In the genomic region with DNA sequence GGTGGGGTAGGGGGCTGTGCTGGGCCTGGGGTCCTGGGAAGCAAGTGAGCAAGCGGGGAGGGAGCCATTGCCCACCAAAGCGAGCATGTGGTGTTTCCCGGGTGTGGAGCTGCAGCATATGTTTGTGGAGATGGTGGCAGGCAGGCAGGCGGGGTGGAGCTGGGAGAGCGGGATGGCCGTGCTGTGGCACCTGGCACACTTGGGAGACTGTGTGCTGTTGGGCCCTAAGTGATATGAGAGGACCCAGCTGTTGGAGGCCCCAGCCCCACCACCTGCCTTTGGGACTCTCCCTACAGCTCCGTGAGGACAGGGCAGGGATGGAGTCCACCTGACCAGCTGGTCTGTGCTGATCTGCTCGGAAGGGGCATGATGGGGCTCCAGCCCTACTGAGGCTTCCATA, we compare ENCODE assay signal across 29 cellular contexts. TPM values are rescaled to one million over a fixed set of nuclear protein-coding genes. Genes with fewer than 3 reads are reported as not detected.
DNase-seq lines count a peak whose midpoint lies in the region; ATAC-seq and TF ChIP-seq lines count a peak whose summit lies in the region.
"Had no signal": no experiment of that assay in that cellular context is flagged by ENCODE, and none has a peak within 500 bp of the region (broad histone marks: within the 10 kb centered on the region; RNA-seq: fewer than 3 reads in every experiment).

No MANE protein-coding gene starts in this region.

- no peak for TF ChIP-seq EP300 in neural cell (conservative IDR thresholded peaks at IDR 0.05; ENCODE audit: poor library complexity, severe bottlenecking)

- peak overlapping the region; percentile 98 for H3K9ac ChIP-seq in neural cell (ENCODE audit: low read length)
- H3K9ac ChIP-seq: GM23248 had no signal

- peak overlapping the region; percentile 79 for H3K27ac ChIP-seq in cardiac muscle cell
- H3K27ac ChIP-seq in left ventricle myocardium inferior (replicated peaks): no peak overlapping the region
- H3K27ac ChIP-seq in neural cell (ENCODE audit: low read length): peak overlapping the region; percentile 5
- H3K27ac ChIP-seq: BLaER1 treated with 17β-estradiol and CSF1 and Interleukin-3, amounts not matched to agents 10 nM and 100 nM; breast epithelium; colonic mucosa; GM23248; lower lobe of right lung; Peyer's patch; SJCRH30; tibial nerve had no signal

- H3K27me3 ChIP-seq in cardiac muscle cell: no peaks in the 10 kb centered on the region
- H3K27me3 ChIP-seq in left ventricle myocardium inferior (ENCODE audit: low read depth): no peaks in the 10 kb centered on the region
- no peaks in the 10 kb centered on the region for H3K27me3 ChIP-seq in neural cell (ENCODE audit: insufficient read depth, low read depth, low read length)
- H3K27me3 ChIP-seq: adrenal gland; BLaER1 treated with 17β-estradiol and CSF1 and Interleukin-3, amounts not matched to agents 10 nM and 100 nM; breast epithelium; colonic mucosa; Peyer's patch; tibial nerve had no signal

- no peaks in the 10 kb centered on the region for H3K9me2 ChIP-seq in neural cell (ENCODE audit: insufficient read depth, low read length)

- no peak overlapping the region for H3K4me3 ChIP-seq in cardiac muscle cell
- no peak overlapping the region for H3K4me3 ChIP-seq in left ventricle myocardium inferior
- H3K4me3 ChIP-seq in neural cell (ENCODE audit: low read length): peak overlapping the region; percentile 93
- H3K4me3 ChIP-seq: adrenal gland; BLaER1 treated with 17β-estradiol and CSF1 and Interleukin-3, amounts not matched to agents 10 nM and 100 nM; breast epithelium; colonic mucosa; GM23248; lower lobe of right lung; Peyer's patch; SJCRH30; tibial nerve had no signal

- H3K9me3 Mint-ChIP-seq in brain: no peaks in the 10 kb centered on the region
- H3K9me3 Mint-ChIP-seq: activated naive CD4-positive, alpha-beta T cell treated with anti-CD3 and anti-CD28 coated beads for 36 hours; activated T-helper 1 cell treated with anti-CD3 and anti-CD28 coated beads, Interleukin-12 subunit alpha, Interleukin-12 subunit beta, Interleukin-2, Interleukin-4 antibody, amounts not matched to agents 30 ng/mL and 10 ng/mL and 1 ng/mL, durations not matched to agents 14 hours and 24 hours and 36 hours had no signal

- H4K20me1 ChIP-seq in neural cell (ENCODE audit: insufficient read depth): no peaks in the 10 kb centered on the region

- H2AFZ ChIP-seq in neural cell (ENCODE audit: low read depth, low read length): no peak overlapping the region
- H2AFZ ChIP-seq: GM23248 had no signal

- H3K36me3 Mint-ChIP-seq in brain: no peaks in the 10 kb centered on the region

- DNase-seq in cardiac muscle cell (ENCODE audit: low read depth in 1 of 2, low spot score in 1 of 2): no peak
- no peak for DNase-seq in left ventricle myocardium inferior
- no peak for DNase-seq in stimulated activated CD4-positive, alpha-beta T cell treated with anti-CD3 and anti-CD28 coated beads, Interleukin-1b, Interleukin-23, amount 100 ng/mL, for 48 hours
- DNase-seq in NCI-H2081 treated with DMSO at 0.1 percent for 48 hours (lab: John Stamatoyannopoulos, UW): no peak
- DNase-seq: activated CD4-positive, alpha-beta T cell treated with anti-CD3 and anti-CD28 coated beads, Interleukin-2, amount 50 U/mL, for 48 hours; activated CD4-positive, CD25-positive, alpha-beta regulatory T cell; activated naive CD4-positive, alpha-beta T cell treated with anti-CD3 and anti-CD28 coated beads for 36 hours; adrenal gland; Calu3; colonic mucosa; effector CD8-positive, alpha-beta T cell; erythroblast; kidney; lower lobe of right lung; NCI-H1436; NCI-H526; nucleus accumbens; Peyer's patch; stimulated activated CD8-positive, alpha-beta memory T cell treated with anti-CD3 and anti-CD28 coated beads, Interleukin-4, amount 100 ng/mL, for 48 hours; T-helper 1 cell had no signal

- H3K36me3 ChIP-seq in cardiac muscle cell (no peaks in the 10 kb centered on the region), left ventricle myocardium inferior (no peaks in the 10 kb centered on the region), neural cell (ENCODE audit: insufficient read depth, low read length) (no peaks in the 10 kb centered on the region)
- H3K36me3 ChIP-seq: adrenal gland, breast epithelium, colonic mucosa, lower lobe of right lung, Peyer's patch, SJCRH30 had no signal

- peaks cover 92% of the 10 kb centered on the region for H3K4me1 Mint-ChIP-seq in brain

- peak overlapping the region; percentile 67 for H3K4me2 ChIP-seq in neural cell (ENCODE audit: low read length)

- H3K4me1 ChIP-seq in cardiac muscle cell (ENCODE audit: low read depth): peaks cover 33% of the 10 kb centered on the region
- peaks cover 28% of the 10 kb centered on the region for H3K4me1 ChIP-seq in left ventricle myocardium inferior
- H3K4me1 ChIP-seq: breast epithelium had no signal

- no peak for TF ChIP-seq CTCF in cardiac muscle cell (IDR thresholded peaks at IDR 0.05; ENCODE audit: low read depth, low read length)
- no peak for TF ChIP-seq CTCF in left ventricle myocardium inferior (IDR thresholded peaks at IDR 0.05; ENCODE audit: borderline replicate concordance)
- no peak for TF ChIP-seq CTCF in brain (conservative IDR thresholded peaks at IDR 0.05)
- TF ChIP-seq CTCF in neural cell (IDR thresholded peaks at IDR 0.05; ENCODE audit: poor library complexity, severe bottlenecking): no peak

- H3F3A ChIP-seq in neural cell (ENCODE audit: insufficient read depth, low read length, poor library complexity, severe bottlenecking): no peaks in the 10 kb centered on the region

- H3K27ac Mint-ChIP-seq in brain: peak overlapping the region in 4 of 5 experiments; percentile 78 to 99 (median 94)
- H3K27ac Mint-ChIP-seq: activated naive CD4-positive, alpha-beta T cell treated with anti-CD3 and anti-CD28 coated beads for 36 hours; activated T-helper 1 cell treated with anti-CD3 and anti-CD28 coated beads, Interleukin-12 subunit alpha, Interleukin-12 subunit beta, Interleukin-2, Interleukin-4 antibody, amounts not matched to agents 30 ng/mL and 10 ng/mL and 1 ng/mL, durations not matched to agents 14 hours and 24 hours and 36 hours had no signal

- H3K4me3 Mint-ChIP-seq in brain: peak overlapping the region in 4 of 5 experiments; percentile 56 to 87 (median 62)
- H3K4me3 Mint-ChIP-seq: activated naive CD4-positive, alpha-beta T cell treated with anti-CD3 and anti-CD28 coated beads for 36 hours; activated T-helper 1 cell treated with anti-CD3 and anti-CD28 coated beads, Interleukin-12 subunit alpha, Interleukin-12 subunit beta, Interleukin-2, Interleukin-4 antibody, amounts not matched to agents 30 ng/mL and 10 ng/mL and 1 ng/mL, durations not matched to agents 14 hours and 24 hours and 36 hours had no signal

- H3K27me3 Mint-ChIP-seq in brain: peaks cover 57% of the 10 kb centered on the region

- TF ChIP-seq RAD21 in neural cell (conservative IDR thresholded peaks at IDR 0.05): no peak

- peaks cover 36% of the 10 kb centered on the region for H3K79me2 ChIP-seq in neural cell (replicated peaks; ENCODE audit: insufficient read depth, low read length)

- H3K9me3 ChIP-seq in cardiac muscle cell (ENCODE audit: low read depth): no peaks in the 10 kb centered on the region
- H3K9me3 ChIP-seq in left ventricle myocardium inferior (replicated peaks): no peaks in the 10 kb centered on the region
- H3K9me3 ChIP-seq in neural cell (ENCODE audit: low read length): no peaks in the 10 kb centered on the region
- H3K9me3 ChIP-seq: adrenal gland; BLaER1 treated with 17β-estradiol and CSF1 and Interleukin-3, amounts not matched to agents 10 nM and 100 nM; breast epithelium; colonic mucosa; lower lobe of right lung; Peyer's patch; SJCRH30; tibial nerve had no signal

- intact Hi-C loops in left ventricle myocardium inferior (cut with micrococcal nuclease): no loop called here

- ATAC-seq in GM19463 (IDR thresholded peaks at IDR 0.05; ENCODE audit: unreplicated experiment): no peak

TF ChIP-seq in neural cell, 6 proteins besides CTCF, POLR2A, EP300 and RAD21 (continues in another document):
- no peak for TF ChIP-seq MXI1 (conservative IDR thresholded peaks at IDR 0.05; ENCODE audit: poor library complexity, severe bottlenecking)
- TF ChIP-seq POLR2AphosphoS5 (IDR thresholded peaks at IDR 0.05): no peak

RNA-seq across cellular contexts. Expression of gene GLYCTK, which starts 13.4 kb away (rescaled TPM):
- total RNA-seq in cardiac muscle cell (6.9 and 11.5 TPM in 2 replicates), left ventricle myocardium inferior (4.0 TPM)
- polyA plus RNA-seq in cardiac muscle cell (1.2 and 8.6 TPM in 2 replicates), brain (ENCODE audit: insufficient read depth, low read depth, low replicate concordance) (2.6 TPM), neural cell (5.0 and 5.8 TPM in 2 replicates)
- polyA minus RNA-seq in neural cell: 2.4 and 2.8 TPM in 2 replicates

RNA-seq across cellular contexts. Expression of gene DNAH1, which starts 15.1 kb away (rescaled TPM):
- total RNA-seq in cardiac muscle cell (3.2 and 3.6 TPM in 2 replicates), left ventricle myocardium inferior (2.2 TPM)
- polyA plus RNA-seq in cardiac muscle cell (0.81 and 1.4 TPM in 2 replicates), brain (ENCODE audit: insufficient read depth, low read depth, low replicate concordance) (1.8 TPM), neural cell (5.4 and 6.0 TPM in 2 replicates)
- 5.3 and 5.8 TPM in 2 replicates for polyA minus RNA-seq in neural cell

RNA-seq across cellular contexts. Expression of gene WDR82, which starts 22.6 kb away (rescaled TPM):
- total RNA-seq in cardiac muscle cell: 30.7 and 36.6 TPM in 2 replicates
- 35.4 and 49.0 TPM in 2 replicates for polyA plus RNA-seq in cardiac muscle cell
- total RNA-seq in left ventricle myocardium inferior: 61.6 TPM
- 66.7 TPM for polyA plus RNA-seq in brain (ENCODE audit: insufficient read depth, low read depth, low replicate concordance)
- 151 and 163 TPM in 2 replicates for polyA plus RNA-seq in neural cell
- polyA minus RNA-seq in neural cell: 225 TPM in 2 replicates

RNA-seq across cellular contexts. Expression of gene PPM1M, which starts 55.5 kb away (rescaled TPM):
- 4.8 and 13.1 TPM in 2 replicates for total RNA-seq in cardiac muscle cell
- 10.7 and 16.1 TPM in 2 replicates for polyA plus RNA-seq in cardiac muscle cell
- total RNA-seq in left ventricle myocardium inferior: 9.2 TPM
- 15.2 TPM for polyA plus RNA-seq in brain (ENCODE audit: insufficient read depth, low read depth, low replicate concordance)
- polyA plus RNA-seq in neural cell: 1.1 and 1.6 TPM in 2 replicates
- polyA minus RNA-seq in neural cell: 0.81 TPM in 1 of 2 replicates, not detected in the other
